8 cellular contexts compared by ENCODE assay signal in the genomic region with DNA sequence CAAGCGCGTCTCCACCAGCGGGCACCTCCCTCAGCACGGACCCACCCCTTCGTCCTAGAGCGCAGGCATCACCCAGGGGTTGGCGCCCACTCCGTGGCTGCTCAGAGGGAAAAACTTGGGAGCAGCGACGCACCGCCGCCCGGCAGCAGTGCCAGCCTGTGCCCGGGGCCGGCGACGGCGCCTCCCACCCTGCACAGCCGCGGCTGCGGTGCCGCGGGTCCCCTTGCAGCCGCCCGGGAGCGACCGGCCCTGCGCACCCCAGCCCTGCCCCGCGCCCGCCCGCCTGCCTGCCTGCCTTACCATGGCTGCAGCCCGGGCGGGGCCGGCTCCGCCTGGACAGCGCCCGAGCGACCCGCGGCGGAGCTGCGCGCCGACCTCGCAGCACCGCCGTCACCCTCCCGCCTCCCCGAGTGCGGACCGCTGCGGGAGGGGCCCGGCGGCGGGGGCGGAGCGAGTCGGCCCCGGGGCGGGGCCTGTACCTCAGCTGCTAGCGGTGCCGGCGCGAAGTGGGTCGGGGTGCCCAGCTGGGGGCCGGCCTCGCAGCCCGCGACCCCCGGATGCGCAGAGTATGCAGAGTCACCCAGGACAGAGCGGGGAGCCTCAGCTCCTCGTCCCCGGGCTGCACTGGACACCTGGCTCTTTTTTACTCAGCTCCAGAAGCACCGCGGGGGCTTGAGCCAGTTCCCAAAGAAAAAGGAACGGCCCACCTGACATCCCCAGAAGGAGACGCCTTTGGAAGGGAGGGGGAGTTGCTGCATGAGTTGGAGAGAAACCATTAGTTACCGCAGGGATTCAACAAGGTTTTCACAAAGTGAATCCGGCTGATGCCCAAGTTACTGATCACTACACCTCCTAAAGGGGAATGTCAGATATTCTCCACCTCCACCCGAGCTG. TPM values are rescaled to one million over a fixed set of nuclear protein-coding genes. Genes with fewer than 3 reads are reported as not detected.
DNase-seq lines count a peak whose midpoint lies in the region; ATAC-seq and TF ChIP-seq lines count a peak whose summit lies in the region.

No MANE protein-coding gene starts in this region.

- H2BK15ac ChIP-seq in neuronal stem cell (ENCODE audit: low read length): no peak overlapping the region

- H2BK120ac ChIP-seq in neuronal stem cell (ENCODE audit: low read depth, low read length): no peak overlapping the region

- H3K27ac ChIP-seq in neuronal stem cell (replicated peaks; ENCODE audit: low read length): no peak overlapping the region

- peak overlapping the region; percentile 37 to 77 for H3K4me3 ChIP-seq in neuronal stem cell (ENCODE audit: low read length in 2 of 2)

- in situ Hi-C loops in Caki2 (cut with HindIII; ENCODE audit: low pct_unique_long_range_greater_than_20kb, low sequenced_read_pairs): no loop called here

- no peaks in the 10 kb centered on the region for H3K9me3 ChIP-seq in neuronal stem cell (replicated peaks in 1 of 2; ENCODE audit: control insufficient read depth in 2 of 2, insufficient read depth in 1 of 2, low read depth in 1 of 2, low read length in 2 of 2)

- no peaks in the 10 kb centered on the region for H3K79me1 ChIP-seq in neuronal stem cell (ENCODE audit: low read depth, low read length)

- peak overlapping the region; percentile 62 for H3K23ac ChIP-seq in neuronal stem cell (ENCODE audit: low read depth, low read length, poor library complexity)

- H2AFZ ChIP-seq in neuronal stem cell (ENCODE audit: low read length): peak overlapping the region; percentile 85

- peak; percentile 59 for ATAC-seq in HG02763 (IDR thresholded peaks at IDR 0.05; ENCODE audit: unreplicated experiment)

- H3K18ac ChIP-seq in neuronal stem cell (ENCODE audit: low read length): peak overlapping the region; percentile 90

- no peak overlapping the region for H3K4ac ChIP-seq in neuronal stem cell (ENCODE audit: low read length)

- H3K4me3 Mint-ChIP-seq in activated naive CD4-positive, alpha-beta T cell treated with anti-CD3 and anti-CD28 coated beads, Interleukin-2, amount 10 ng/mL, durations not matched to agents 7 days and 5 days: peak overlapping the region; percentile 54
- H3K4me3 Mint-ChIP-seq in type B pancreatic cell: peak overlapping the region; percentile 76

- H3K4me1 ChIP-seq in neuronal stem cell (ENCODE audit: control insufficient read depth in 2 of 2, insufficient read depth in 1 of 2, low read depth in 1 of 2, low read length in 2 of 2): peaks cover 10 to 15% of the 10 kb centered on the region in 2 donors

- peaks cover 87% of the 10 kb centered on the region for H3K27me3 Mint-ChIP-seq in activated naive CD4-positive, alpha-beta T cell treated with anti-CD3 and anti-CD28 coated beads, Interleukin-2, amount 10 ng/mL, durations not matched to agents 7 days and 5 days
- peaks cover 78% of the 10 kb centered on the region for H3K27me3 Mint-ChIP-seq in type B pancreatic cell

- peak overlapping the region; percentile 26 for H2BK5ac ChIP-seq in neuronal stem cell (ENCODE audit: low read length)

- H3K36me3 Mint-ChIP-seq in activated naive CD4-positive, alpha-beta T cell treated with anti-CD3 and anti-CD28 coated beads, Interleukin-2, amount 10 ng/mL, durations not matched to agents 7 days and 5 days: no peaks in the 10 kb centered on the region
- H3K36me3 Mint-ChIP-seq in type B pancreatic cell: no peaks in the 10 kb centered on the region

- H3K9me3 Mint-ChIP-seq in activated naive CD4-positive, alpha-beta T cell treated with anti-CD3 and anti-CD28 coated beads, Interleukin-2, amount 10 ng/mL, durations not matched to agents 7 days and 5 days: no peaks in the 10 kb centered on the region
- no peaks in the 10 kb centered on the region for H3K9me3 Mint-ChIP-seq in type B pancreatic cell

- H3K27me3 ChIP-seq in neuronal stem cell (ENCODE audit: control insufficient read depth in 3 of 3, insufficient read depth in 3 of 3, low read depth in 1 of 3, low read length in 3 of 3): peaks cover 0 to 89% (median 2%) of the 10 kb centered on the region in 3 experiments

- H3K9ac ChIP-seq in neuronal stem cell (ENCODE audit: low read depth, low read length, poor library complexity): peak overlapping the region; percentile 85

- H3K4me2 ChIP-seq in neuronal stem cell (ENCODE audit: insufficient read depth, low read length, poor library complexity, severe bottlenecking): peak overlapping the region; percentile 88

- peaks cover 11% of the 10 kb centered on the region for H3K4me1 Mint-ChIP-seq in activated naive CD4-positive, alpha-beta T cell treated with anti-CD3 and anti-CD28 coated beads, Interleukin-2, amount 10 ng/mL, durations not matched to agents 7 days and 5 days
- peaks cover 4% of the 10 kb centered on the region for H3K4me1 Mint-ChIP-seq in type B pancreatic cell (ENCODE audit: unreplicated experiment)

- peak; percentile 27 for DNase-seq in Caki2 (ENCODE audit: low read depth)
- peak; percentile 33 for DNase-seq in RKO (ENCODE audit: low spot score)
- peak; percentile 79 for DNase-seq in activated naive CD4-positive, alpha-beta T cell treated with anti-CD3 and anti-CD28 coated beads, Interleukin-2, amount 10 ng/mL, durations not matched to agents 7 days and 5 days
- DNase-seq in glomerular visceral epithelial cell (ENCODE audit: extremely low spot score): peak; percentile 50
- peak; percentile 62 for DNase-seq in neuronal stem cell (ENCODE audit: low spot score)
- DNase-seq in type B pancreatic cell (ENCODE audit: extremely low spot score, unreplicated experiment): no peak
- DNase-seq in GOT3 (lab: John Stamatoyannopoulos, UW): no peak

- H2AK5ac ChIP-seq in neuronal stem cell (ENCODE audit: low read depth, low read length): no peak overlapping the region

- H3K36me3 ChIP-seq in neuronal stem cell (replicated peaks in 1 of 2; ENCODE audit: control insufficient read depth in 2 of 2, insufficient read depth in 2 of 2, low read length in 2 of 2): no peaks in the 10 kb centered on the region

- H2BK12ac ChIP-seq in neuronal stem cell (ENCODE audit: low read length): peak overlapping the region; percentile 68

- no peak overlapping the region for H3K14ac ChIP-seq in neuronal stem cell (ENCODE audit: low read length)

- CTCF ChIA-PET in activated naive CD4-positive, alpha-beta T cell treated with anti-CD3 and anti-CD28 coated beads, Interleukin-2, amount 10 ng/mL, durations not matched to agents 7 days and 5 days (lab: Charles Lee): no interaction called here

- no peak for TF ChIP-seq CTCF in type B pancreatic cell (conservative IDR thresholded peaks at IDR 0.05)

- no peak overlapping the region for H3K27ac Mint-ChIP-seq in activated naive CD4-positive, alpha-beta T cell treated with anti-CD3 and anti-CD28 coated beads, Interleukin-2, amount 10 ng/mL, durations not matched to agents 7 days and 5 days
- no peak overlapping the region for H3K27ac Mint-ChIP-seq in type B pancreatic cell

- no CpG with 5 or more reads among the region's 82 CpGs for WGBS in neuronal stem cell (ENCODE audit: extremely low coverage in 2 of 2, insufficient read length in 2 of 2, insufficient replicate concordance in 1 of 2), 2 donors

- no peak overlapping the region for H4K8ac ChIP-seq in neuronal stem cell (ENCODE audit: low read depth, low read length)

- no peak overlapping the region for H4K91ac ChIP-seq in neuronal stem cell (ENCODE audit: low read depth, low read length, poor library complexity)

RNA-seq across cellular contexts. Expression of a gene that starts 17.5 kb away (rescaled TPM):
- 13.4 and 25.7 TPM in 2 replicates for total RNA-seq in Caki2 (2014; rRNA removed; shearing (Covaris generic); ENCODE audit: low replicate concordance)
- polyA plus RNA-seq in neuronal stem cell (2013, experiment 1 of 2): 18.5 TPM
- 19.4 TPM for polyA plus RNA-seq in neuronal stem cell (2013, experiment 2 of 2)
- 62.2 and 76.5 TPM in 2 replicates for total RNA-seq in type B pancreatic cell (ENCODE audit: low replicate concordance)

RNA-seq across cellular contexts. Expression of a gene that starts 43.7 kb away (rescaled TPM):
- total RNA-seq in Caki2 (2014; rRNA removed; shearing (Covaris generic); ENCODE audit: low replicate concordance): not detected in 2 replicates
- polyA plus RNA-seq in neuronal stem cell (2013, experiment 1 of 2): not detected
- polyA plus RNA-seq in neuronal stem cell (2013, experiment 2 of 2): not detected
- 0.10 TPM in 1 of 2 replicates, not detected in the other for total RNA-seq in type B pancreatic cell (ENCODE audit: low replicate concordance)

Comparison
In these comparisons a context has a peak if more than half of its experiments do, and no peak if none do; other contexts are left out.
1. DNase-seq: peak in Caki2 (single experiment), RKO (single experiment), activated naive CD4-positive, alpha-beta T cell treated with anti-CD3 and anti-CD28 coated beads, Interleukin-2, amount 10 ng/mL, durations not matched to agents 7 days and 5 days (single experiment), glomerular visceral epithelial cell (single experiment) and neuronal stem cell (single experiment); none in type B pancreatic cell (single experiment) and GOT3 (single experiment).